In the genomic region with DNA sequence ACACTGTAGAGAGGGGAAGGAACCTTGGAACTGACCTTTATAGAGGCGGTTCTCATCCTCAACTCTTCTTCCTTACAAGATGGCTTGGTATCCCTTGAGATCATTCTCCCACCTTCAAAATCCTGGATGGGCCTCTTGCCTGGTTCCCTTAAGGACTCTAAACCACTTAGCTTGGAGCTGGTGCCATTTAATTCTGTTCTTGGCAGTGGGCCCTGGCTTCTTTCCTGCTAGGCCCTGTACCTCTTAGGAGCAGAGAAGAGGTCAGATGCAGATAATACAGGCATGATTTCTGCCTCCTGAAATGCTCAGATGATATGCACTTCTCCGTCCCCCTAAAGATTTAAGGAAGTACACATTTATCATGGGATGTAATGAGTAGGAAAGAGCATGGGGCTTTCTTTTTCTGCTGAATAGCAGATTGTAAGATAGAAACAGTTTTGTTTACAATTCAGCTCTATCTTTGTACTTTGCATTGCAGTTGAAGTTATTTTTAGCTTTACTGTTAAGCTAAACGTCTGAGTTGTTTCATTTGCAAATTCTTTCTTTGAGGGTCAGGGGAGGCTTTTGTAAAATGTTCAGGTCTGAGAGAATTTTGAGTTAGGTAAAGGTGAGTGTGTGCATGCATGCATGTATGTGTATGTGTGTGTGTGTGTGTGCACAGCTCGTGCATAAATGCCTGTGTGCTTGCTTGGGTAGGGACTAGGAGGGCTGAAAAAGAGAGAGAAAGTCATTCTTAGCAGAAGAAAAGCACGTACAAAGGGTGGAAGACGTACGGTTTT, we compare ENCODE assay signal across 9 cellular contexts.
DNase-seq lines count a peak whose midpoint lies in the region; ATAC-seq, FAIRE-seq and TF ChIP-seq lines count a peak whose summit lies in the region.
"Had no signal": no experiment of that assay in that cellular context is flagged by ENCODE, and none has a peak within 500 bp of the region (broad histone marks: within the 10 kb centered on the region; RNA-seq: fewer than 3 reads in every experiment).

No MANE protein-coding gene starts in this region.

- peaks cover 14% of the 10 kb centered on the region for H3K4me1 Mint-ChIP-seq in stimulated activated naive CD8-positive, alpha-beta T cell treated with anti-CD3 and anti-CD28 coated beads, Interleukin-15, Interleukin-2, amounts not matched to agents 100 ng/mL and 50 ng/mL, for 24 hours (ENCODE audit: low read depth)
- peaks cover 10% of the 10 kb centered on the region for H3K4me1 Mint-ChIP-seq in stimulated activated naive CD8-positive, alpha-beta T cell treated with anti-CD3 and anti-CD28 coated beads, Interleukin-15, amount 100 ng/mL, for 72 hours

- H3K27ac ChIP-seq in RWPE1: no peak overlapping the region

- no peak for TF ChIP-seq CTCF in RWPE1 (conservative IDR thresholded peaks at IDR 0.05; ENCODE audit: low read depth)

- CTCF ChIA-PET in RWPE1 (lab: Yijun Ruan, JAX): interaction anchor here (0.6 to 0.7 kb wide), 2 partner anchors 844 to 1135 kb away, joined by 3 read pairs; no protein-coding TSS in a partner anchor

- H3K27me3 Mint-ChIP-seq in stimulated activated naive CD8-positive, alpha-beta T cell treated with anti-CD3 and anti-CD28 coated beads, Interleukin-15, Interleukin-2, amounts not matched to agents 100 ng/mL and 50 ng/mL, for 24 hours: no peaks in the 10 kb centered on the region
- peaks cover 5% of the 10 kb centered on the region for H3K27me3 Mint-ChIP-seq in stimulated activated naive CD8-positive, alpha-beta T cell treated with anti-CD3 and anti-CD28 coated beads, Interleukin-15, amount 100 ng/mL, for 72 hours

- no peak for FAIRE-seq in frontal cortex (lab: Jason Lieb, UNC)

- no peaks in the 10 kb centered on the region for H3K36me3 Mint-ChIP-seq in stimulated activated naive CD8-positive, alpha-beta T cell treated with anti-CD3 and anti-CD28 coated beads, Interleukin-15, Interleukin-2, amounts not matched to agents 100 ng/mL and 50 ng/mL, for 24 hours (ENCODE audit: low read depth)

- DNase-seq in stimulated activated naive CD8-positive, alpha-beta T cell treated with anti-CD3 and anti-CD28 coated beads, Interleukin-15, amount 100 ng/mL, for 72 hours: no peak
- peak; percentile 21 for DNase-seq in RPMI8226
- DNase-seq in left lobe of liver (ENCODE audit: low spot score): peak; percentile 56
- no peak for DNase-seq in frontal cortex (ENCODE audit: low spot score in 2 of 2)
- DNase-seq in RWPE1 (ENCODE audit: low spot score): no peak
- DNase-seq: esophagus squamous epithelium had no signal

- no peak overlapping the region for H3K27ac Mint-ChIP-seq in stimulated activated naive CD8-positive, alpha-beta T cell treated with anti-CD3 and anti-CD28 coated beads, Interleukin-15, Interleukin-2, amounts not matched to agents 100 ng/mL and 50 ng/mL, for 24 hours
- no peak overlapping the region for H3K27ac Mint-ChIP-seq in stimulated activated naive CD8-positive, alpha-beta T cell treated with anti-CD3 and anti-CD28 coated beads, Interleukin-15, amount 100 ng/mL, for 72 hours

- peak overlapping the region; percentile 6 for H3K4me3 Mint-ChIP-seq in stimulated activated naive CD8-positive, alpha-beta T cell treated with anti-CD3 and anti-CD28 coated beads, Interleukin-15, Interleukin-2, amounts not matched to agents 100 ng/mL and 50 ng/mL, for 24 hours
- H3K4me3 Mint-ChIP-seq in stimulated activated naive CD8-positive, alpha-beta T cell treated with anti-CD3 and anti-CD28 coated beads, Interleukin-15, amount 100 ng/mL, for 72 hours: no peak overlapping the region

- H3K9me3 Mint-ChIP-seq in stimulated activated naive CD8-positive, alpha-beta T cell treated with anti-CD3 and anti-CD28 coated beads, Interleukin-15, Interleukin-2, amounts not matched to agents 100 ng/mL and 50 ng/mL, for 24 hours: no peaks in the 10 kb centered on the region
- H3K9me3 Mint-ChIP-seq in stimulated activated naive CD8-positive, alpha-beta T cell treated with anti-CD3 and anti-CD28 coated beads, Interleukin-15, amount 100 ng/mL, for 72 hours: no peaks in the 10 kb centered on the region

- POLR2A ChIA-PET in RWPE1 (lab: Yijun Ruan, JAX; ENCODE audit: low non-redundant PET): no interaction called here

- ATAC-seq in stimulated activated naive CD8-positive, alpha-beta T cell treated with anti-CD3 and anti-CD28 coated beads, Interleukin-15, amount 100 ng/mL, for 72 hours: no peak
- ATAC-seq in left lobe of liver (peak; percentile 83), GM21367 (IDR thresholded peaks at IDR 0.05; ENCODE audit: unreplicated experiment) (no peak), HG03378 (IDR thresholded peaks at IDR 0.05; ENCODE audit: unreplicated experiment) (no peak)

Comparison
In these comparisons a context has a peak if more than half of its experiments do, and no peak if none do; other contexts are left out.
1. DNase-seq: peak in RPMI8226 (single experiment) and left lobe of liver (single experiment); none in stimulated activated naive CD8-positive, alpha-beta T cell treated with anti-CD3 and anti-CD28 coated beads, Interleukin-15, amount 100 ng/mL, for 72 hours (0 of 2), frontal cortex (0 of 2) and RWPE1 (single experiment).